In the genomic region with DNA sequence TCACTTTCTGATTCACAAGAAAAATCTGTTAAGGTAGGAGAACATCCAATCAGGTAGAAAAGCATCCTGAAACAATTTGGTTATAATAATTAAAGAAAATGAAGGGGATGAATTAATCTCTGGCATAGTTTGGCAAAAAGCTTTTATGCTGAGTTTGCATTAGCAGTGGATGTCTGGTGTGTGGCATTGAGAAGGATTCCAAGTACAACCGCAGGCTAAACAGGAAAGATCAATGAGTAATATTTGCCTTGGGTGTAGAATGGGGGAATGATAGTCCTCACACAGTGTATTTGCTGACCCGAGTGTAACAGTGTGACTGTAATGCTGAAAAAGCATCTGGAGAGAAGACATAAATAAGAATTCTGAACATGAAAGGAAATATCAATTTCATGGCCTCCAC, we compare ENCODE assay signal across 16 cellular contexts.
DNase-seq lines count a peak whose midpoint lies in the region; ATAC-seq, FAIRE-seq and TF ChIP-seq lines count a peak whose summit lies in the region.
"Had no signal": no experiment of that assay in that cellular context is flagged by ENCODE, and none has a peak within 500 bp of the region (broad histone marks: within the 10 kb centered on the region; RNA-seq: fewer than 3 reads in every experiment).

No MANE protein-coding gene starts in this region.

- no peak for ATAC-seq in HG02759 (IDR thresholded peaks at IDR 0.05; ENCODE audit: unreplicated experiment)
- ATAC-seq: body of pancreas, Right ventricle myocardium inferior had no signal

- H3K79me1 ChIP-seq in H1 (ENCODE audit: low read depth, low read length) (no peaks in the 10 kb centered on the region), neuronal stem cell (ENCODE audit: low read depth, low read length) (no peaks in the 10 kb centered on the region), mesendoderm (ENCODE audit: low read length) (no peaks in the 10 kb centered on the region)

- no peak for TF ChIP-seq RAD21 in H1 (IDR thresholded peaks at IDR 0.05 in 1 of 2, conservative IDR thresholded peaks at IDR 0.05 in 1 of 2; ENCODE audit: low read depth in 2 of 2, low read length in 2 of 2)

- H3K4me2 ChIP-seq in H1 (ENCODE audit: insufficient read depth in 1 of 2, low read depth in 2 of 2, low read length in 2 of 2) (no peak overlapping the region), neuronal stem cell (ENCODE audit: insufficient read depth, low read length, poor library complexity, severe bottlenecking) (no peak overlapping the region), mesendoderm (ENCODE audit: low read length) (no peak overlapping the region)

- H2BK20ac ChIP-seq in H1 (ENCODE audit: low read length) = no peak overlapping the region

- H2AK5ac ChIP-seq in H1 (ENCODE audit: low read depth, low read length) (no peak overlapping the region), neuronal stem cell (ENCODE audit: low read depth, low read length) (no peak overlapping the region), mesendoderm (ENCODE audit: low read length) (no peak overlapping the region)

- H4K8ac ChIP-seq in H1 (ENCODE audit: extremely low read depth, insufficient read depth, low read length) (no peak overlapping the region), neuronal stem cell (ENCODE audit: low read depth, low read length) (no peak overlapping the region), mesendoderm (ENCODE audit: low read depth, low read length) (no peak overlapping the region)

- no peak overlapping the region for H3K4ac ChIP-seq in H1 (replicated peaks; ENCODE audit: insufficient read length, low read depth, low read length)
- H3K4ac ChIP-seq in neuronal stem cell (ENCODE audit: low read length) = no peak overlapping the region
- no peak overlapping the region for H3K4ac ChIP-seq in mesendoderm (ENCODE audit: low read depth, low read length)

- H3K27me3 ChIP-seq in H1 (replicated peaks in 1 of 4; ENCODE audit: control insufficient read depth in 3 of 4, extremely low read depth in 1 of 4, insufficient read depth in 3 of 4, low read length in 3 of 4) (no peaks in the 10 kb centered on the region), neuronal stem cell (ENCODE audit: control insufficient read depth in 3 of 3, insufficient read depth in 3 of 3, low read depth in 1 of 3, low read length in 3 of 3) (no peaks in the 10 kb centered on the region), mesendoderm (ENCODE audit: insufficient read depth, low read length, poor library complexity) (no peaks in the 10 kb centered on the region)
- H3K27me3 ChIP-seq: body of pancreas had no signal

- H3K56ac ChIP-seq in H1 (replicated peaks; ENCODE audit: insufficient read length, low read depth, low read length) (no peak overlapping the region), mesendoderm (ENCODE audit: low read length) (no peak overlapping the region)

- H2AFZ ChIP-seq in H1 (ENCODE audit: low read length) = no peak overlapping the region
- H2AFZ ChIP-seq in neuronal stem cell (ENCODE audit: low read length) = no peak overlapping the region
- H2AFZ ChIP-seq: parathyroid adenoma had no signal

- H3K9ac ChIP-seq in H1 (replicated peaks in 1 of 4; ENCODE audit: extremely low read depth in 1 of 4, low read depth in 3 of 4, low read length in 3 of 4) (no peak overlapping the region), neuronal stem cell (ENCODE audit: low read depth, low read length, poor library complexity) (no peak overlapping the region), mesendoderm (ENCODE audit: low read length) (no peak overlapping the region)
- H3K9ac ChIP-seq: parathyroid adenoma had no signal

- H3K4me1 ChIP-seq in H1 (replicated peaks in 1 of 4; ENCODE audit: control insufficient read depth in 3 of 4, insufficient read depth in 4 of 4, low read length in 3 of 4) (peaks cover 0 to 4% (median under 1%) of the 10 kb centered on the region in 4 experiments; a peak in 4 of 7 replicates), neuronal stem cell (ENCODE audit: control insufficient read depth in 2 of 2, insufficient read depth in 1 of 2, low read depth in 1 of 2, low read length in 2 of 2) (peaks cover 9 to 23% of the 10 kb centered on the region in 2 donors), mesendoderm (ENCODE audit: control insufficient read depth, low read depth, low read length) (no peaks in the 10 kb centered on the region)
- H3K4me1 ChIP-seq: body of pancreas, parathyroid adenoma had no signal

- H3K79me2 ChIP-seq in H1 (ENCODE audit: control insufficient read depth in 1 of 2, insufficient read depth in 2 of 2, low read length in 2 of 2) (no peaks in the 10 kb centered on the region), mesendoderm (ENCODE audit: control insufficient read depth, insufficient read depth, low read length) (no peaks in the 10 kb centered on the region)
- H3K79me2 ChIP-seq: parathyroid adenoma had no signal

- no peak for TF ChIP-seq CTCF in H1 (IDR thresholded peaks at IDR 0.05; ENCODE audit: control extremely low read depth in 1 of 3, insufficient read depth in 1 of 3, low read depth in 1 of 3, low read length in 3 of 3)

- 86% methylated on average over 2 of the region's 2 CpGs; no CpG with 5 or more reads in 1 of the 2 experiments for WGBS in H1 (ENCODE audit: extremely low coverage in 1 of 2, insufficient coverage in 1 of 2, insufficient read length in 1 of 2, insufficient replicate concordance in 2 of 2, low coverage in 1 of 2, low lambda C conversion rate in 2 of 2, missing lambda C conversion rate in 1 of 2), 2 experiments
- WGBS in neuronal stem cell (ENCODE audit: extremely low coverage in 2 of 2, insufficient read length in 2 of 2, insufficient replicate concordance in 1 of 2), 2 donors = no CpG with 5 or more reads among the region's 2 CpGs
- WGBS in mesendoderm (ENCODE audit: extremely low coverage, insufficient coverage, low lambda C conversion rate) = no CpG with 5 or more reads among the region's 2 CpGs

- H2BK120ac ChIP-seq in H1 (replicated peaks; ENCODE audit: low read depth, low read length) (no peak overlapping the region), neuronal stem cell (ENCODE audit: low read depth, low read length) (no peak overlapping the region), mesendoderm (ENCODE audit: low read depth, low read length) (no peak overlapping the region)

- H3K36me3 ChIP-seq in H1 (ENCODE audit: control insufficient read depth in 2 of 4, insufficient read depth in 4 of 4, low read length in 3 of 4) (no peaks in the 10 kb centered on the region), neuronal stem cell (replicated peaks in 1 of 2; ENCODE audit: control insufficient read depth in 2 of 2, insufficient read depth in 2 of 2, low read length in 2 of 2) (no peaks in the 10 kb centered on the region), mesendoderm (ENCODE audit: control insufficient read depth, insufficient read depth, low read length) (no peaks in the 10 kb centered on the region)

- H3K27ac ChIP-seq in H1 (ENCODE audit: low read depth, low read length) (no peak overlapping the region), neuronal stem cell (replicated peaks; ENCODE audit: low read length) (peak overlapping the region; percentile 26), caudate nucleus (ENCODE audit: low read depth, low read length) (no peak overlapping the region), mesendoderm (ENCODE audit: low read depth, low read length) (no peak overlapping the region)
- H3K27ac ChIP-seq: body of pancreas, parathyroid adenoma had no signal

- FAIRE-seq in RCC 7860 (lab: Jason Lieb, UNC) (peak; percentile 42), H1 (lab: Jason Lieb, UNC) (no peak)
- FAIRE-seq: endometrium had no signal

- H4K5ac ChIP-seq in H1 (ENCODE audit: insufficient read length, low read depth, low read length) = no peak overlapping the region
- no peak overlapping the region for H4K5ac ChIP-seq in mesendoderm (ENCODE audit: low read length)

- H2BK5ac ChIP-seq in H1 (ENCODE audit: low read depth, low read length) = no peak overlapping the region
- H2BK5ac ChIP-seq in neuronal stem cell (ENCODE audit: low read length) = no peak overlapping the region
- H2BK5ac ChIP-seq in mesendoderm (ENCODE audit: low read length) = no peak overlapping the region

- H2BK12ac ChIP-seq in H1 (ENCODE audit: low read depth, low read length) = no peak overlapping the region
- H2BK12ac ChIP-seq in neuronal stem cell (ENCODE audit: low read length) = no peak overlapping the region

- H4K20me1 ChIP-seq in H1 (replicated peaks in 1 of 2; ENCODE audit: control insufficient read depth in 1 of 2, insufficient read depth in 2 of 2, low read length in 2 of 2) = no peaks in the 10 kb centered on the region

- H2BK15ac ChIP-seq in H1 (ENCODE audit: low read length) (no peak overlapping the region), neuronal stem cell (ENCODE audit: low read length) (no peak overlapping the region), mesendoderm (replicated peaks; ENCODE audit: low read depth) (no peak overlapping the region)

- H3K14ac ChIP-seq in H1 (ENCODE audit: insufficient read length) (no peak overlapping the region), neuronal stem cell (ENCODE audit: low read length) (no peak overlapping the region)

- H3K9me3 ChIP-seq in H1 (ENCODE audit: insufficient read depth in 2 of 2, low read depth in 1 of 2, low read length in 1 of 2) (no peaks in the 10 kb centered on the region), neuronal stem cell (replicated peaks in 1 of 2; ENCODE audit: control insufficient read depth in 2 of 2, insufficient read depth in 1 of 2, low read depth in 1 of 2, low read length in 2 of 2) (no peaks in the 10 kb centered on the region)
- H3K9me3 ChIP-seq: body of pancreas had no signal

- H4K91ac ChIP-seq in H1 (replicated peaks; ENCODE audit: insufficient read length, low read length) (no peak overlapping the region), neuronal stem cell (ENCODE audit: low read depth, low read length, poor library complexity) (no peak overlapping the region)

- no peak for TF ChIP-seq EP300 in H1 (IDR thresholded peaks at IDR 0.05; ENCODE audit: borderline replicate concordance in 1 of 2, low read depth in 2 of 2, low read length in 2 of 2)

- H3K23ac ChIP-seq in H1 (ENCODE audit: insufficient read length) = no peak overlapping the region
- H3K23ac ChIP-seq in neuronal stem cell (ENCODE audit: low read depth, low read length, poor library complexity) = no peak overlapping the region
- H3K23ac ChIP-seq in mesendoderm (ENCODE audit: low read length) = no peak overlapping the region

- CTCF ChIA-PET in H1 (lab: Charles Lee; ENCODE audit: partially characterized antibody) = no interaction called here

- TF ChIP-seq POLR2A in H1 (IDR thresholded peaks at IDR 0.05; ENCODE audit: control extremely low read depth in 1 of 2, low read depth in 2 of 2, low read length in 2 of 2) = no peak

- DNase-seq in Daoy (ENCODE audit: low read depth) (peak; percentile 51), RCC 7860 (ENCODE audit: low spot score) (peak; percentile 16), H1 (ENCODE audit: low read depth in 1 of 2, low spot score in 2 of 2) (no peak), neuronal stem cell (ENCODE audit: low spot score) (no peak), NCI-H1436 treated with DMSO at 0.1 percent for 48 hours (lab: John Stamatoyannopoulos, UW) (no peak), caudate nucleus (lab: John Stamatoyannopoulos, UW) (no peak), mesendoderm (no peak)
- DNase-seq: activated CD4-positive, alpha-beta memory T cell treated with anti-CD3 and anti-CD28 coated beads for 36 hours; body of pancreas; DMS53; NCI-H146 had no signal

- POLR2A ChIA-PET in H1 (lab: Charles Lee; ENCODE audit: partially characterized antibody) = no interaction called here

- H3K18ac ChIP-seq in H1 (ENCODE audit: extremely low read depth, low read length) (no peak overlapping the region), neuronal stem cell (ENCODE audit: low read length) (no peak overlapping the region), mesendoderm (ENCODE audit: low read length) (no peak overlapping the region)

- H3K23me2 ChIP-seq in H1 (ENCODE audit: low read depth, low read length) = no peaks in the 10 kb centered on the region

- no peak overlapping the region for H3K4me3 ChIP-seq in H1 (ENCODE audit: extremely low read depth in 1 of 4, insufficient read depth in 2 of 4, low read depth in 3 of 4, low read length in 4 of 4)
- H3K4me3 ChIP-seq in neuronal stem cell (ENCODE audit: low read length in 2 of 2) = no peak overlapping the region
- H3K4me3 ChIP-seq in mesendoderm (ENCODE audit: low read length) = no peak overlapping the region
- H3K4me3 ChIP-seq: body of pancreas, lung had no signal

Comparison
In these comparisons a context has a peak if more than half of its experiments do, and no peak if none do; other contexts are left out.
1. DNase-seq: peak in Daoy (single experiment) and RCC 7860 (single experiment); none in H1 (0 of 2), neuronal stem cell (single experiment), NCI-H1436 treated with DMSO at 0.1 percent for 48 hours (single experiment), caudate nucleus (0 of 61) and mesendoderm (single experiment).